8 cellular contexts compared by ENCODE assay signal in the genomic region with DNA sequence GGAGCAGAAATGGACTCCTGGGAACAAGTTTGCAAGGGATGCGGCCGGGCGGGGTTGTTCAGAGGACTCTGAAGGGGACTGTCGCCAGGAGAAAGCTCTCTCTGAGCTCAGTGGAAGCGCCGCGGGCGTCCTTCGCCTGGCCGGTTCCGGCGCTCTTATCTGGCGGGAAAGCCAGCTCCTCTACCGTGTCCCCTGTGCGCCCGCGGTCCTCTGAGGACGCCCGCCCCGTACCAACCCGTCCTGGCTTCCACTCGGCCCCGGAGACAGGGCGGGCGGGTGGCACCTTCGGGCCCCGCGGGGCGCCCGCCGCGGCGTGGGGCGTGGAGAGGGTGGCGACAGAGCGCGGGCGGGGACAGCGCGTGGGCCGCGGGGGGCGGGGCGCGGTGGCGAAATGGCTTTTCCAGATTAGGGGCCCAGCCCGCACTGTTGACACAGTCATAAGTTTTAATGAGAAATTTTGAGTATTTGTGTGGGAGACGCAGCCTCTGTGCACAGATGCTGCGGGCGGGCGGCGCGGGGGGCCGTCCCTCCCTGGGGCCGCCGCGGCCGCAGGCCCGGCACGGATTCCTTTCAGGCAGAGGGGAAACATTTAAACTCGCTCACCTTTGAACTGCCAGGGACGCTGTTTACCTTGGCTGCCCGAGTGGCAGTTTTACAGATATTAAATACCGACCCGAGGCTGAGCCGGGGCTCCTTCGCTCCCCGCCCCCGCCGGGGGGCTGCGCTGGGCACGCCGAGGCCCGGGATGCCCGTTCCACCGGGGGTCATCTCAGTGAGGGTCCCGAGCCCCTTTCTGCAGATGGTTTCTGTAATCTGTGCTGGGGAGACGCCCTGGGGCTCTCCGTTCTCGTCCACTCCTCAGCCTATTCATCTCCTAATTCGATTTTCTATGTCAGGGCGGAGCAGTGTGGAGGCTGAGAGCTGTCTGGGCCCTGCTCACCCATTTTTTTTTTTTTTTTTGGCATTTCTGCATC.
DNase-seq lines count a peak whose midpoint lies in the region; ATAC-seq and TF ChIP-seq lines count a peak whose summit lies in the region.

No MANE protein-coding gene starts in this region.

- peak overlapping the region; percentile 45 for H3K4me3 ChIP-seq in LNCaP clone FGC (ENCODE audit: low read depth, low read length)

- TF ChIP-seq CTCF in Calu3 (IDR thresholded peaks at IDR 0.05; ENCODE audit: unreplicated experiment) (no peak), LNCaP clone FGC (IDR thresholded peaks at IDR 0.05; ENCODE audit: control insufficient read depth, extremely low read depth, insufficient read depth) (no peak)

- peaks cover 62% of the 10 kb centered on the region for H3K27me3 Mint-ChIP-seq in Calu3 (ENCODE audit: unreplicated experiment)
- H3K27me3 Mint-ChIP-seq in activated naive CD8-positive, alpha-beta T cell: peaks cover 49% of the 10 kb centered on the region

- H3K9me3 Mint-ChIP-seq in Calu3 (ENCODE audit: low read depth, unreplicated experiment): no peaks in the 10 kb centered on the region
- no peaks in the 10 kb centered on the region for H3K9me3 Mint-ChIP-seq in activated naive CD8-positive, alpha-beta T cell (ENCODE audit: low read depth)

- no peak overlapping the region for H3K27ac Mint-ChIP-seq in Calu3 (ENCODE audit: unreplicated experiment)
- H3K27ac Mint-ChIP-seq in activated naive CD8-positive, alpha-beta T cell: no peak overlapping the region

- H3K36me3 Mint-ChIP-seq in Calu3 (ENCODE audit: insufficient read depth, unreplicated experiment): no peaks in the 10 kb centered on the region
- no peaks in the 10 kb centered on the region for H3K36me3 Mint-ChIP-seq in activated naive CD8-positive, alpha-beta T cell

- H3K4me1 Mint-ChIP-seq in Calu3 (ENCODE audit: low read depth, unreplicated experiment): no peaks in the 10 kb centered on the region
- peaks cover 3% of the 10 kb centered on the region for H3K4me1 Mint-ChIP-seq in activated naive CD8-positive, alpha-beta T cell (ENCODE audit: low read depth)

- BruUV-seq in Calu3 (replicated peaks; lab: Mats Ljungman, UMichigan): no TSS peak

- intact Hi-C loops in Calu3 (cut with micrococcal nuclease; ENCODE audit: unreplicated experiment): no loop called here

- peak; percentile 30 for DNase-seq in Calu3
- no peak for DNase-seq in LNCaP clone FGC (ENCODE audit: low read depth)
- peak; percentile 63 for DNase-seq in iPS-NIHi7 (ENCODE audit: extremely low spot score)
- DNase-seq in stimulated activated CD4-positive, alpha-beta T cell treated with anti-CD3 and anti-CD28 coated beads, Interleukin-1b, Interleukin-23, amount 100 ng/mL, for 48 hours: peak; percentile 31
- DNase-seq in RPMI8226: no peak

- CTCF ChIA-PET in Calu3 (lab: Charles Lee): interaction anchor here (0.8 to 1.6 kb wide), 4 partner anchors 62 to 218 kb away, joined by 3 to 4 read pairs (median 4); a partner anchor contains a TSS

- H3K4me3 Mint-ChIP-seq in Calu3 (ENCODE audit: low read depth, unreplicated experiment): peak overlapping the region; percentile 48
- H3K4me3 Mint-ChIP-seq in activated naive CD8-positive, alpha-beta T cell: peak overlapping the region; percentile 69

- ATAC-seq in HG03378 (IDR thresholded peaks at IDR 0.05; ENCODE audit: unreplicated experiment) (no peak), GM21825 (IDR thresholded peaks at IDR 0.05; ENCODE audit: unreplicated experiment) (no peak)

Comparison
In these comparisons a context has a peak if more than half of its experiments do, and no peak if none do; other contexts are left out.
1. DNase-seq: peak in Calu3 (single experiment), iPS-NIHi7 (single experiment) and stimulated activated CD4-positive, alpha-beta T cell treated with anti-CD3 and anti-CD28 coated beads, Interleukin-1b, Interleukin-23, amount 100 ng/mL, for 48 hours (single experiment); none in LNCaP clone FGC (single experiment) and RPMI8226 (single experiment).